In genomic region chr13:42086582-42086981, GRCh38 we compare ENCODE assay signal across 18 cellular contexts.
DNase-seq lines count a peak whose midpoint lies in the region; ATAC-seq and TF ChIP-seq lines count a peak whose summit lies in the region.
"Had no signal": no experiment of that assay in that cellular context is flagged by ENCODE, and none has a peak within 500 bp of the region (broad histone marks: within the 10 kb centered on the region; RNA-seq: fewer than 3 reads in every experiment).

No MANE protein-coding gene starts in this region.

- H3K27ac ChIP-seq in MM.1S (ENCODE audit: low read length) = peak overlapping the region; percentile 41; the same call in 1 of the 2 replicates
- H3K27ac ChIP-seq: BLaER1 treated with 17β-estradiol and CSF1 and Interleukin-3, amounts not matched to agents 10 nM and 100 nM had no signal

- no peak overlapping the region for H3K4me3 Mint-ChIP-seq in activated T-cell treated with anti-CD3 and anti-CD28 coated beads, Interleukin-2, amount 50 U/mL, for 24 hours

- DNase-seq in activated T-cell treated with anti-CD3 and anti-CD28 coated beads, Interleukin-2, amount 50 U/mL, for 24 hours = no peak
- DNase-seq in activated T-cell treated with anti-CD3 and anti-CD28 coated beads, Interleukin-2, amount 50 U/mL, for 1 hour = no peak
- peak; percentile 29 for DNase-seq in MM.1S
- no peak for DNase-seq in HUDEP-2 (lab: John Stamatoyannopoulos, UW; ENCODE audit: unreplicated experiment in 76 of 76)
- no peak for DNase-seq in SW 1271 (lab: John Stamatoyannopoulos, UW)
- DNase-seq: GF-D8, KBM-7, NCI-H1436, NCI-H2029, NCI-H2171, NCI-H446 treated with DMSO at 0.1 percent for 48 hours, NCI-H774, RPMI8226, SIG-M5 had no signal

- no peak for TF ChIP-seq CTCF in MM.1S (IDR thresholded peaks at IDR 0.05; ENCODE audit: low read length)

- H3K27ac Mint-ChIP-seq in activated T-cell treated with anti-CD3 and anti-CD28 coated beads, Interleukin-2, amount 50 U/mL, for 24 hours = peak overlapping the region; percentile 47

- peaks cover 10% of the 10 kb centered on the region; the same call in 1 of the 2 replicates for H3K4me1 ChIP-seq in MM.1S (ENCODE audit: low read length)

- no peaks in the 10 kb centered on the region for H3K36me3 ChIP-seq in MM.1S (replicated peaks; ENCODE audit: insufficient read depth, low read length)

- H4K20me1 ChIP-seq in MM.1S (ENCODE audit: insufficient read depth, low read length) = no peaks in the 10 kb centered on the region

- H3K4me2 ChIP-seq in MM.1S (ENCODE audit: low read depth, low read length) = no peak overlapping the region

- H3K4me3 ChIP-seq in MM.1S (ENCODE audit: low read length) = no peak overlapping the region
- H3K4me3 ChIP-seq: BLaER1 treated with 17β-estradiol and CSF1 and Interleukin-3, amounts not matched to agents 10 nM and 100 nM had no signal

- no peaks in the 10 kb centered on the region for H3K27me3 Mint-ChIP-seq in activated T-cell treated with anti-CD3 and anti-CD28 coated beads, Interleukin-2, amount 50 U/mL, for 24 hours

- peak; percentile 46 for ATAC-seq in HG02642 (IDR thresholded peaks at IDR 0.05; ENCODE audit: poor library complexity, unreplicated experiment)
- no peak for ATAC-seq in GM19452 (IDR thresholded peaks at IDR 0.05; ENCODE audit: unreplicated experiment)
- no peak for ATAC-seq in HG03469 (IDR thresholded peaks at IDR 0.05; ENCODE audit: unreplicated experiment)

- peaks cover 15% of the 10 kb centered on the region for H3K36me3 Mint-ChIP-seq in activated T-cell treated with anti-CD3 and anti-CD28 coated beads, Interleukin-2, amount 50 U/mL, for 24 hours (ENCODE audit: low read depth)

- no peak overlapping the region for H3K9ac ChIP-seq in MM.1S (ENCODE audit: low read length)
- H3K9ac ChIP-seq: BLaER1 treated with 17β-estradiol and CSF1 and Interleukin-3, amounts not matched to agents 10 nM and 100 nM had no signal

- H3F3A ChIP-seq in MM.1S (ENCODE audit: insufficient read depth, low read length) = no peaks in the 10 kb centered on the region

- no peaks in the 10 kb centered on the region for H3K79me2 ChIP-seq in MM.1S (ENCODE audit: low read length)

- H3K9me3 ChIP-seq in MM.1S (replicated peaks; ENCODE audit: insufficient read depth, low read length) = no peaks in the 10 kb centered on the region

- no peaks in the 10 kb centered on the region for H3K9me2 ChIP-seq in MM.1S (replicated peaks; ENCODE audit: insufficient read depth, low read length)

- no peaks in the 10 kb centered on the region for H3K27me3 ChIP-seq in MM.1S (replicated peaks; ENCODE audit: insufficient read depth, low read length)
- H3K27me3 ChIP-seq: BLaER1 treated with 17β-estradiol and CSF1 and Interleukin-3, amounts not matched to agents 10 nM and 100 nM had no signal

- H3K4me1 Mint-ChIP-seq in activated T-cell treated with anti-CD3 and anti-CD28 coated beads, Interleukin-2, amount 50 U/mL, for 24 hours (ENCODE audit: low read depth) = peaks cover 19% of the 10 kb centered on the region

- H3K9me3 Mint-ChIP-seq in activated T-cell treated with anti-CD3 and anti-CD28 coated beads, Interleukin-2, amount 50 U/mL, for 24 hours = no peaks in the 10 kb centered on the region

- no peak overlapping the region for H2AFZ ChIP-seq in MM.1S (ENCODE audit: low read length)
